ENCODE assay signal across 13 cellular contexts in the genomic region with DNA sequence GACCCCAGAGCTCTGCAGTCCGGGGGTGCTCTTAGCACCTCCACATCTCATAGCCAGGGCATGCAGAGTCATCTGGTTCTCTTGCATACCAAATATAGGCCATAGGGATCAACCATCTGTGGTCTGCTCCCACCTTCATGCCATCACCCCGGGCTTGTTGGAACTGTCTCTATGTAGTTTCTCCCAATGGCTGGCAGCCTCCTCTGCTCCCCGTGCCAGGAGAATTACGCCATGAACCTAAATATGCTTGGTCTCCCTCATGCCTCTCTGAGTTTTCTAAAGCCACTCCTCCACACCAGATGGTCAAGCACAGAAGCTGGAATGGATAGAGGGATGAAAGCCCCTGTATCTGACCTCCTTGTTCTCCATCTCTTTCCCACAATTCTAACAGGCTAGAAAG.
DNase-seq lines count a peak whose midpoint lies in the region; ATAC-seq and TF ChIP-seq lines count a peak whose summit lies in the region.
"Had no signal": no experiment of that assay in that cellular context is flagged by ENCODE, and none has a peak within 500 bp of the region (broad histone marks: within the 10 kb centered on the region; RNA-seq: fewer than 3 reads in every experiment).

No MANE protein-coding gene starts in this region.

- no peak overlapping the region for H3K27ac ChIP-seq in spleen

- no peak for TF ChIP-seq CTCF in fibroblast of pulmonary artery (IDR thresholded peaks at IDR 0.05; ENCODE audit: low read length, missing control alignments)
- TF ChIP-seq CTCF in spleen (IDR thresholded peaks at IDR 0.05 in 8 of 11, conservative IDR thresholded peaks at IDR 0.05 in 3 of 11) = no peak

- WGBS in spleen, 5 donors = 78 to 92% (median 80%) methylated on average over 4 of the region's 4 CpGs

- H3K4me3 ChIP-seq in fibroblast of pulmonary artery (replicated peaks; ENCODE audit: low read depth, low read length) = no peak overlapping the region
- no peak overlapping the region for H3K4me3 ChIP-seq in H7 (ENCODE audit: insufficient read depth, low read depth, low read length)
- no peak overlapping the region for H3K4me3 ChIP-seq in spleen

- DNase-seq in NCI-H446 (lab: John Stamatoyannopoulos, UW) = peak; percentile 7 to 87
- peak; percentile 15 for DNase-seq in amniotic epithelial cell (ENCODE audit: low read depth)
- DNase-seq in fibroblast of pulmonary artery (ENCODE audit: low read depth) = peak; percentile 22
- no peak for DNase-seq in sciatic nerve (ENCODE audit: low spot score)
- DNase-seq in H7 = no peak
- DNase-seq in spleen = no peak
- no peak for DNase-seq in naive thymus-derived CD8-positive, alpha-beta T cell
- DNase-seq in amniotic stem cell (lab: John Stamatoyannopoulos, UW) = no peak
- DNase-seq: CD4-positive, alpha-beta memory T cell; DMS79; GDM1; IMR-90 had no signal

- peaks cover 0 to 7% (median 0%) of the 10 kb centered on the region in 5 donors for H3K27me3 Mint-ChIP-seq in naive thymus-derived CD8-positive, alpha-beta T cell

- TF ChIP-seq POLR2A in spleen (IDR thresholded peaks at IDR 0.05) = no peak

- intact Hi-C loops in sciatic nerve (cut with DNase I) (no loop called here), spleen (cut with DNase I; ENCODE audit: low total_unique reads) (no loop called here)

- POLR2A ChIA-PET in naive thymus-derived CD8-positive, alpha-beta T cell (lab: Charles Lee) = no interaction called here

- H3K4me3 Mint-ChIP-seq in naive thymus-derived CD8-positive, alpha-beta T cell = no peak overlapping the region
- H3K4me3 Mint-ChIP-seq: B cell; CD4-positive, alpha-beta memory T cell had no signal

- H3K4me1 ChIP-seq in spleen = no peaks in the 10 kb centered on the region

- H3K36me3 ChIP-seq in H7 (replicated peaks; ENCODE audit: control insufficient read depth, insufficient read depth, low read length) (no peaks in the 10 kb centered on the region), spleen (no peaks in the 10 kb centered on the region)

- H3K9me3 ChIP-seq in spleen = no peaks in the 10 kb centered on the region

- no peaks in the 10 kb centered on the region for H3K36me3 Mint-ChIP-seq in naive thymus-derived CD8-positive, alpha-beta T cell
- H3K36me3 Mint-ChIP-seq: CD4-positive, alpha-beta memory T cell had no signal

- no peaks in the 10 kb centered on the region for H3K4me1 Mint-ChIP-seq in naive thymus-derived CD8-positive, alpha-beta T cell
- H3K4me1 Mint-ChIP-seq: B cell; CD4-positive, alpha-beta memory T cell had no signal

- no peak overlapping the region for H3K27ac Mint-ChIP-seq in naive thymus-derived CD8-positive, alpha-beta T cell
- H3K27ac Mint-ChIP-seq: B cell; CD4-positive, alpha-beta memory T cell had no signal

- peak; percentile 17 for ATAC-seq in sciatic nerve
- no peak for ATAC-seq in naive thymus-derived CD8-positive, alpha-beta T cell

- H3K27me3 ChIP-seq in H7 (ENCODE audit: control insufficient read depth, insufficient read depth, low read length) = no peaks in the 10 kb centered on the region
- H3K27me3 ChIP-seq in spleen (replicated peaks in 1 of 7) = no peaks in the 10 kb centered on the region

- H3K9me3 Mint-ChIP-seq in naive thymus-derived CD8-positive, alpha-beta T cell = peaks cover 0 to 1% (median 0%) of the 10 kb centered on the region in 9 donors

Comparison
In these comparisons a context has a peak if more than half of its experiments do, and no peak if none do; other contexts are left out.
1. DNase-seq: peak in NCI-H446 (2 of 2), amniotic epithelial cell (single experiment) and fibroblast of pulmonary artery (single experiment); none in sciatic nerve (single experiment), H7 (single experiment), spleen (single experiment), naive thymus-derived CD8-positive, alpha-beta T cell (0 of 10) and amniotic stem cell (single experiment).